In genomic region chr16:3183445-3184139, GRCh38 we compare ENCODE assay signal across 8 cellular contexts. TPM values are rescaled to one million over a fixed set of nuclear protein-coding genes. Genes with fewer than 3 reads are reported as not detected.
DNase-seq lines count a peak whose midpoint lies in the region; TF ChIP-seq lines count a peak whose summit lies in the region.

No MANE protein-coding gene starts in this region.

- H3K36me3 Mint-ChIP-seq in CD14-positive monocyte, result peaks cover 15 to 16% of the 10 kb centered on the region in 2 donors
- H3K36me3 Mint-ChIP-seq in dendritic cell treated with granulocyte-macrophage colony-stimulating factor and Interleukin-4, amounts not matched to agents 40 ng/mL and 50 ng/mL, for 4 days (ENCODE audit: low read depth), result no peaks in the 10 kb centered on the region
- H3K36me3 Mint-ChIP-seq in nephron (ENCODE audit: low read depth), result no peaks in the 10 kb centered on the region

- peak overlapping the region; percentile 61 for H3K4me3 ChIP-seq in MG63

- H3K27me3 Mint-ChIP-seq in CD14-positive monocyte (ENCODE audit: low read depth in 3 of 3) (peaks cover 91 to 100% (median 98%) of the 10 kb centered on the region in 3 donors), nephron (ENCODE audit: low read depth) (peaks cover 97% of the 10 kb centered on the region)
- H3K27me3 Mint-ChIP-seq in dendritic cell treated with granulocyte-macrophage colony-stimulating factor and Interleukin-4, amounts not matched to agents 40 ng/mL and 50 ng/mL, for 4 days, result peaks cover 96% of the 10 kb centered on the region

- H3K4me3 Mint-ChIP-seq in CD14-positive monocyte, result peak overlapping the region; percentile 72 to 95
- H3K4me3 Mint-ChIP-seq in dendritic cell treated with granulocyte-macrophage colony-stimulating factor and Interleukin-4, amounts not matched to agents 40 ng/mL and 50 ng/mL, for 4 days, result peak overlapping the region; percentile 79
- peak overlapping the region; percentile 77 to 84 (median 81) for H3K4me3 Mint-ChIP-seq in nephron

- H3K9me3 Mint-ChIP-seq in CD14-positive monocyte (peaks cover 8 to 60% (median 45%) of the 10 kb centered on the region in 7 donors), nephron (peaks cover 5% of the 10 kb centered on the region)
- H3K9me3 Mint-ChIP-seq in dendritic cell treated with granulocyte-macrophage colony-stimulating factor and Interleukin-4, amounts not matched to agents 40 ng/mL and 50 ng/mL, for 4 days, result no peaks in the 10 kb centered on the region

- H3K27ac Mint-ChIP-seq in CD14-positive monocyte (no peak overlapping the region), nephron (no peak overlapping the region)
- peak overlapping the region; percentile 39 for H3K27ac Mint-ChIP-seq in dendritic cell treated with granulocyte-macrophage colony-stimulating factor and Interleukin-4, amounts not matched to agents 40 ng/mL and 50 ng/mL, for 4 days

- DNase-seq in CD14-positive monocyte (ENCODE audit: low spot score) (no peak), MG63 (peak; percentile 61), NCI-H1930 (lab: John Stamatoyannopoulos, UW) (no peak), cerebellar cortex (ENCODE audit: low spot score) (no peak), ACHN (no peak)
- DNase-seq in stimulated activated CD4-positive, alpha-beta T cell treated with anti-CD3 and anti-CD28 coated beads, Interleukin-2, amount 100 ng/mL, for 24 hours, result no peak

- peaks cover 28% of the 10 kb centered on the region for H3K4me1 Mint-ChIP-seq in CD14-positive monocyte
- H3K4me1 Mint-ChIP-seq in dendritic cell treated with granulocyte-macrophage colony-stimulating factor and Interleukin-4, amounts not matched to agents 40 ng/mL and 50 ng/mL, for 4 days (ENCODE audit: low read depth), result peaks cover 31% of the 10 kb centered on the region
- H3K4me1 Mint-ChIP-seq in nephron, result peaks cover 24% of the 10 kb centered on the region

- in situ Hi-C loops in ACHN (cut with HindIII; ENCODE audit: low pct_ligation_motif_present, low pct_unique_long_range_greater_than_20kb, low sequenced_read_pairs), result no loop called here

- intact Hi-C loops in CD14-positive monocyte (cut with micrococcal nuclease), result no loop called here
- intact Hi-C loops in dendritic cell treated with granulocyte-macrophage colony-stimulating factor and Interleukin-4, amounts not matched to agents 40 ng/mL and 50 ng/mL, for 4 days (cut with micrococcal nuclease), result no loop called here

- no peak for TF ChIP-seq CTCF in CD14-positive monocyte (IDR thresholded peaks at IDR 0.05)
- no peak for TF ChIP-seq CTCF in nephron (IDR thresholded peaks at IDR 0.05; ENCODE audit: unreplicated experiment in 3 of 3)

- no peaks in the 10 kb centered on the region for H3K9me3 ChIP-seq in MG63

- H3K36me3 ChIP-seq in MG63, result no peaks in the 10 kb centered on the region

- H3K27me3 ChIP-seq in MG63, result peaks cover 6% of the 10 kb centered on the region

RNA-seq across cellular contexts. Expression of gene OR1F1, which starts 4.4 kb away (rescaled TPM):
- not detected for polyA plus RNA-seq in CD14-positive monocyte
- total RNA-seq in MG63 (2014; rRNA removed; shearing (Covaris generic); ENCODE audit: low replicate concordance), result not detected in 2 replicates

RNA-seq across cellular contexts. Expression of gene ZNF213, which starts 48.8 kb away (rescaled TPM):
- polyA plus RNA-seq in CD14-positive monocyte, result 1 to 10 TPM; 1.5 to 2.6 TPM
- 2.8 and 11.9 TPM in 2 replicates for total RNA-seq in MG63 (2014; rRNA removed; shearing (Covaris generic); ENCODE audit: low replicate concordance)

RNA-seq across cellular contexts. Expression of gene ZNF200, which starts 51.4 kb away (rescaled TPM):
- 1 to 10 TPM; 2.0 to 2.8 TPM for polyA plus RNA-seq in CD14-positive monocyte
- total RNA-seq in MG63 (2014; rRNA removed; shearing (Covaris generic); ENCODE audit: low replicate concordance), result 3.4 and 5.8 TPM in 2 replicates
